ENCODE assay signal across 1 cellular context in the genomic region with DNA sequence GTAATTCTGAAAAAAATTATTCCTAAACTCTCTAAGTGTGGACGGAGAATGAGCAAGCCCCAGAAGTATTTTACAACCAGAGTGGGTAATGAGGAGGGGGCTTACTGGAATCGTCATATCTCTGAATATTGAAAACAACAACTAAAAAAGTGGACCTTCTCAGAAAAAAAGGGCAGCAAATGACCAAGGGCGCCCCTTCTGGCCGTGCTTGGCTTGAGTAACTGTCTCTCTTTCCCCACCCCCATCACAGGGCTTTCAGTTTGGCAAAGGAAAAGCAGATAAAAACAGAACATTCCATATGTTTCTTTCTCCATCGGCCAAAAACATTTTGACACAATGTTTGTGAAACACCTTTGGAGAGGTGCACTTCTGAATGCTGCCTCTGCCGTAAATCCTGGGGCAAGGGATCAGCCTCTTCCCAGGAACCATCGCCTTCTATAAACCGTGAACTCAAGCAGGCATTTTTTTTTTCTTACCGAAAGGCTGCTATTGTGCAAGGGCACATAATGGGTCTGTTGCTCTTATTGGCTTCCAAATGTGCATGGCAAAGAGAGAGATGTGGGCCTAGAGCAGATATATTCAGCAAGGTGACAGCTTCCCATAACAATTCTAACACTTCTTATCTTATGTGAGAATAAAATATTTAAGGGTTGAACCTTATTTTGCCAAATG.
A peak's percentile ranks its signal among the peaks of the same experiment; 100 is the strongest.
TF ChIP-seq lines count a peak whose summit lies in the region.

No MANE protein-coding gene starts in this region.

TF ChIP-seq in K562, 482 proteins besides CTCF, POLR2A, EP300 and RAD21 (continued from another document):
- TF ChIP-seq NFYB (IDR thresholded peaks at IDR 0.05; ENCODE audit: extremely low read depth, insufficient read length) = no peak
- TF ChIP-seq SAP30 (IDR thresholded peaks at IDR 0.05; ENCODE audit: borderline replicate concordance, insufficient read depth, low read depth, low read length, poor library complexity, severe bottlenecking) = no peak
- 0 out of 2 replicates have a peak, but pooled peaks have one; percentile 10 for TF ChIP-seq CEBPB (tag; IDR thresholded peaks at IDR 0.05)
- no peak for TF ChIP-seq PHF20 (IDR thresholded peaks at IDR 0.05; ENCODE audit: partially characterized antibody)
- TF ChIP-seq, protein P1, sequence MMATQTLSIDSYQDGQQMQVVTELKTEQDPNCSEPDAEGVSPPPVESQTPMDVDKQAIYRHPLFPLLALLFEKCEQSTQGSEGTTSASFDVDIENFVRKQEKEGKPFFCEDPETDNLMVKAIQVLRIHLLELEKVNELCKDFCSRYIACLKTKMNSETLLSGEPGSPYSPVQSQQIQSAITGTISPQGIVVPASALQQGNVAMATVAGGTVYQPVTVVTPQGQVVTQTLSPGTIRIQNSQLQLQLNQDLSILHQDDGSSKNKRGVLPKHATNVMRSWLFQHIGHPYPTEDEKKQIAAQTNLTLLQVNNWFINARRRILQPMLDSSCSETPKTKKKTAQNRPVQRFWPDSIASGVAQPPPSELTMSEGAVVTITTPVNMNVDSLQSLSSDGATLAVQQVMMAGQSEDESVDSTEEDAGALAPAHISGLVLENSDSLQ (IDR thresholded peaks at IDR 0.05) = no peak
- TF ChIP-seq XRCC3 (IDR thresholded peaks at IDR 0.05) = no peak
- TF ChIP-seq TSC22D4 (tag; IDR thresholded peaks at IDR 0.05) = no peak
